Comparison of ENCODE assay signal across 21 cellular contexts in genomic region chr5:81505672-81506071, GRCh38.
DNase-seq lines count a peak whose midpoint lies in the region; ATAC-seq, FAIRE-seq and TF ChIP-seq lines count a peak whose summit lies in the region.
"Had no signal": no experiment of that assay in that cellular context is flagged by ENCODE, and none has a peak within 500 bp of the region (broad histone marks: within the 10 kb centered on the region; RNA-seq: fewer than 3 reads in every experiment).

No MANE protein-coding gene starts in this region.

- peak overlapping the region; percentile 24 for H3K27ac ChIP-seq in caudate nucleus (ENCODE audit: low read depth, low read length)
- no peak overlapping the region for H3K27ac ChIP-seq in kidney (ENCODE audit: low read depth in 2 of 2, low read length in 2 of 2)
- H3K27ac ChIP-seq in sigmoid colon, result peak overlapping the region in 3 of 4 donors; percentile 20 to 63 (median 31)
- no peak overlapping the region for H3K27ac ChIP-seq in GM23338 (ENCODE audit: low read depth)

- H4K20me1 ChIP-seq in GM23338 (replicated peaks; ENCODE audit: insufficient read depth), result no peaks in the 10 kb centered on the region

- peak; percentile 9 for FAIRE-seq in GM12892 (lab: Jason Lieb, UNC)
- FAIRE-seq in kidney (lab: Jason Lieb, UNC), result no peak

- H3K4me1 ChIP-seq in kidney (ENCODE audit: control insufficient read depth in 1 of 2, insufficient read depth in 1 of 2, low read depth in 1 of 2, low read length in 2 of 2) (no peaks in the 10 kb centered on the region), sigmoid colon (peaks cover 0 to 22% (median 3%) of the 10 kb centered on the region in 4 donors), GM23338 (ENCODE audit: insufficient read depth) (no peaks in the 10 kb centered on the region)
- H3K4me1 ChIP-seq: Peyer's patch had no signal

- no peak for TF ChIP-seq EP300 in sigmoid colon (IDR thresholded peaks at IDR 0.05)

- H3F3A ChIP-seq in GM23338 (replicated peaks; ENCODE audit: low read depth), result no peaks in the 10 kb centered on the region

- no peaks in the 10 kb centered on the region for H3K27me3 Mint-ChIP-seq in GM23338 (ENCODE audit: insufficient read depth, low read depth, poor library complexity)
- H3K27me3 Mint-ChIP-seq: activated B cell treated with CpG ODN at 0.5 μM for 24 hours had no signal

- no peaks in the 10 kb centered on the region; the same call in 2 of the 3 replicates for H3K36me3 Mint-ChIP-seq in GM23338 (ENCODE audit: low read depth)

- H3K9me3 Mint-ChIP-seq in GM23338, result no peaks in the 10 kb centered on the region
- H3K9me3 Mint-ChIP-seq: activated B cell treated with CpG ODN at 0.5 μM for 24 hours, HFFc6 had no signal

- 72 to 78% methylated on average over 1 of the region's 1 CpG for WGBS in sigmoid colon, 2 donors

- peak overlapping the region; percentile 8 to 29 for H3K9ac ChIP-seq in kidney (ENCODE audit: low read length in 2 of 2)

- TF ChIP-seq CTCF in kidney (IDR thresholded peaks at IDR 0.05; ENCODE audit: borderline replicate concordance, extremely low read depth, insufficient read depth), result no peak
- no peak for TF ChIP-seq CTCF in sigmoid colon (IDR thresholded peaks at IDR 0.05)
- no peak for TF ChIP-seq CTCF in GM23338 (conservative IDR thresholded peaks at IDR 0.05; ENCODE audit: low read depth in 2 of 2)

- H3K36me3 ChIP-seq in kidney (ENCODE audit: control insufficient read depth in 1 of 2, insufficient read depth in 2 of 2, low read length in 2 of 2) (no peaks in the 10 kb centered on the region), sigmoid colon (no peaks in the 10 kb centered on the region), GM23338 (ENCODE audit: insufficient read depth) (no peaks in the 10 kb centered on the region)
- H3K36me3 ChIP-seq: Peyer's patch, stomach had no signal

- H3K4me1 Mint-ChIP-seq in GM23338, result peaks cover 2% of the 10 kb centered on the region; the same call in 2 of the 3 replicates

- DNase-seq in GM12892 (ENCODE audit: insufficient read length) (no peak), caudate nucleus (lab: John Stamatoyannopoulos, UW) (no peak), kidney (no peak), sigmoid colon (no peak), GM23338 (ENCODE audit: low spot score) (no peak), EL (no peak), ecto neural progenitor cell (ENCODE audit: low spot score) (no peak)
- DNase-seq: activated B cell treated with CpG ODN at 0.5 μM for 24 hours, anterior cingulate cortex, COR-L47, dermis blood vessel endothelial cell, foreskin melanocyte, HFFc6, MM.1S, NCI-H2081, NCI-H526 treated with DMSO at 0.1 percent for 48 hours, occipital lobe, Peyer's patch, stomach, T-helper 1 cell had no signal

- H3K79me2 ChIP-seq in GM23338 (replicated peaks; ENCODE audit: insufficient read depth), result no peaks in the 10 kb centered on the region

- H3K27me3 ChIP-seq in sigmoid colon (no peaks in the 10 kb centered on the region), GM23338 (ENCODE audit: insufficient read depth) (no peaks in the 10 kb centered on the region)
- H3K27me3 ChIP-seq: Peyer's patch, stomach had no signal

- H3K9me3 ChIP-seq in kidney (ENCODE audit: control insufficient read depth in 1 of 2, low read length in 2 of 2) (no peaks in the 10 kb centered on the region), sigmoid colon (no peaks in the 10 kb centered on the region)
- H3K9me3 ChIP-seq: Peyer's patch, stomach had no signal

- ATAC-seq in GM19324 (IDR thresholded peaks at IDR 0.05; ENCODE audit: low FRiP score, unreplicated experiment), result no peak
- ATAC-seq in GM23338, result no peak

- H3K27ac Mint-ChIP-seq in GM23338, result no peak overlapping the region
- H3K27ac Mint-ChIP-seq: activated B cell treated with CpG ODN at 0.5 μM for 24 hours, HFFc6 had no signal

- H3K9me2 ChIP-seq in GM23338 (ENCODE audit: insufficient read depth), result no peaks in the 10 kb centered on the region; the same call in 1 of the 2 replicates

- no peak overlapping the region for H2AFZ ChIP-seq in GM23338

- intact Hi-C loops in kidney (cut with DNase I) (loop anchor here (10.0 kb wide), 1 partner anchor 239 kb away; no protein-coding TSS in a partner anchor), sigmoid colon (cut with DNase I) (loop anchor here (2.0 to 5.0 kb wide), 5 partner anchors 78 to 661 kb away; partner anchors contain the start of genes ATG10 and SSBP2)

- H3K4me2 ChIP-seq in GM23338, result no peak overlapping the region

- TF ChIP-seq POLR2A in GM12892 (IDR thresholded peaks at IDR 0.05; ENCODE audit: low read depth, low read length), result no peak
- TF ChIP-seq POLR2A in sigmoid colon (IDR thresholded peaks at IDR 0.05), result no peak

- H3K4me3 ChIP-seq in kidney (ENCODE audit: low read length in 2 of 2), result peak overlapping the region; percentile 2 to 55
- H3K4me3 ChIP-seq in sigmoid colon, result peak overlapping the region in 1 of 4 donors; percentile 4
- no peak overlapping the region for H3K4me3 ChIP-seq in GM23338
- H3K4me3 ChIP-seq: Peyer's patch, stomach had no signal

- no peak overlapping the region for H3K4me3 Mint-ChIP-seq in GM23338
- H3K4me3 Mint-ChIP-seq: activated B cell treated with CpG ODN at 0.5 μM for 24 hours, HFFc6 had no signal

TF ChIP-seq in GM23338, 12 proteins besides CTCF, POLR2A, EP300 and RAD21 (continues in another document):
- TF ChIP-seq JUNB (IDR thresholded peaks at IDR 0.05; ENCODE audit: unreplicated experiment) (no peak), CREB1 (CRISPR knock-in tag; IDR thresholded peaks at IDR 0.05; ENCODE audit: low read depth) (no peak), NANOG (IDR thresholded peaks at IDR 0.05; ENCODE audit: borderline replicate concordance) (no peak), POLR2AphosphoS5 (IDR thresholded peaks at IDR 0.05; ENCODE audit: low read depth) (no peak), ZNF114 (CRISPR knock-in tag; IDR thresholded peaks at IDR 0.05) (no peak), ZNF331 (CRISPR knock-in tag; IDR thresholded peaks at IDR 0.05; ENCODE audit: low read depth) (no peak), ZNF462 (CRISPR knock-in tag; IDR thresholded peaks at IDR 0.05) (no peak)

Comparison
In these comparisons a context has a peak if more than half of its experiments do, and no peak if none do; other contexts are left out.
1. H3K27ac ChIP-seq: peak in caudate nucleus (single experiment) and sigmoid colon (3 of 4); none in kidney (0 of 2) and GM23338 (single experiment).